In genomic region chr19:7907544-7907943, GRCh38 we compare ENCODE assay signal across 1 cellular context.
TF ChIP-seq lines count a peak whose summit lies in the region.

No MANE protein-coding gene starts in this region.

TF ChIP-seq in HepG2, 621 proteins besides CTCF, POLR2A, EP300 and RAD21:
- TF ChIP-seq RBFOX2 (IDR thresholded peaks at IDR 0.05; ENCODE audit: low read depth, low read length) (peak; percentile 43; the same call in 1 of the 2 replicates), SNAPC5 (CRISPR knock-in tag; IDR thresholded peaks at IDR 0.05; ENCODE audit: borderline replicate concordance) (no peak), AGO2 (optimal IDR thresholded peaks at IDR 0.05; ENCODE audit: low read depth, low read length) (peak; percentile 1)
TF ChIP-seq in HepG2: peak in this region for 2.
